ENCODE assay signal across 12 cellular contexts in genomic region chr21:25501448-25501847, GRCh38.
A peak's percentile ranks its signal among the peaks of the same experiment; 100 is the strongest.
DNase-seq lines count a peak whose midpoint lies in the region; ATAC-seq lines count a peak whose summit lies in the region.
"Had no signal": no experiment of that assay in that cellular context is flagged by ENCODE, and none has a peak within 500 bp of the region (broad histone marks: within the 10 kb centered on the region; RNA-seq: fewer than 3 reads in every experiment).

No MANE protein-coding gene starts in this region.

- H3K4me3 ChIP-seq in CD8-positive, alpha-beta memory T cell (ENCODE audit: low read length): no peak overlapping the region
- H3K4me3 ChIP-seq: uterus had no signal

- peak overlapping the region; percentile 75 for H3K4me3 Mint-ChIP-seq in activated T-helper 17 cell treated with anti-CD3 and anti-CD28 coated beads, Interleukin-2, amount 50 U/mL, for 72 hours
- H3K4me3 Mint-ChIP-seq in CD8-positive, alpha-beta memory T cell: no peak overlapping the region
- H3K4me3 Mint-ChIP-seq: central memory CD8-positive, alpha-beta T cell had no signal

- no peaks in the 10 kb centered on the region for H3K4me1 ChIP-seq in CD8-positive, alpha-beta memory T cell (ENCODE audit: insufficient read depth, low read length)
- H3K4me1 ChIP-seq: uterus had no signal

- ATAC-seq in GM18517 (IDR thresholded peaks at IDR 0.05; ENCODE audit: unreplicated experiment) (peak; percentile 12), GM19043 (IDR thresholded peaks at IDR 0.05; ENCODE audit: low read depth, unreplicated experiment) (peak; percentile 12), HG02870 (IDR thresholded peaks at IDR 0.05; ENCODE audit: unreplicated experiment) (peak; percentile 10), GM19328 (IDR thresholded peaks at IDR 0.05; ENCODE audit: unreplicated experiment) (no peak)
- peak; percentile 25 for ATAC-seq in activated T-helper 17 cell treated with anti-CD3 and anti-CD28 coated beads, Interleukin-2, amount 50 U/mL, for 72 hours (replicated peaks)

- H3K36me3 Mint-ChIP-seq in activated T-helper 17 cell treated with anti-CD3 and anti-CD28 coated beads, Interleukin-2, amount 50 U/mL, for 72 hours (ENCODE audit: low read depth): peaks cover 32% of the 10 kb centered on the region
- H3K36me3 Mint-ChIP-seq in CD8-positive, alpha-beta memory T cell: no peaks in the 10 kb centered on the region

- H3K27me3 ChIP-seq in CD8-positive, alpha-beta memory T cell (ENCODE audit: insufficient read depth, low read length, poor library complexity, severe bottlenecking): no peaks in the 10 kb centered on the region
- H3K27me3 ChIP-seq: uterus had no signal

- peak overlapping the region; percentile 91 for H3K27ac Mint-ChIP-seq in activated T-helper 17 cell treated with anti-CD3 and anti-CD28 coated beads, Interleukin-2, amount 50 U/mL, for 72 hours
- H3K27ac Mint-ChIP-seq in CD8-positive, alpha-beta memory T cell: no peak overlapping the region

- CTCF ChIA-PET in CD8-positive, alpha-beta memory T cell (lab: Charles Lee): no interaction called here

- H3K9me3 ChIP-seq in CD8-positive, alpha-beta memory T cell (ENCODE audit: low read length): no peaks in the 10 kb centered on the region
- H3K9me3 ChIP-seq: uterus had no signal

- POLR2A ChIA-PET in CD8-positive, alpha-beta memory T cell (lab: Charles Lee): no interaction called here

- H3K9me3 Mint-ChIP-seq in activated T-helper 17 cell treated with anti-CD3 and anti-CD28 coated beads, Interleukin-2, amount 50 U/mL, for 72 hours: peaks cover 4% of the 10 kb centered on the region
- no peaks in the 10 kb centered on the region for H3K9me3 Mint-ChIP-seq in CD8-positive, alpha-beta memory T cell
- H3K9me3 Mint-ChIP-seq: central memory CD8-positive, alpha-beta T cell had no signal

- H3K27ac ChIP-seq in CD8-positive, alpha-beta memory T cell (ENCODE audit: low read depth, low read length): no peak overlapping the region
- H3K27ac ChIP-seq: KMS-11, uterus had no signal

- DNase-seq in CD8-positive, alpha-beta memory T cell: no peak
- no peak for DNase-seq in mesenteric fat pad (ENCODE audit: low spot score)
- DNase-seq: islet precursor cell, NCI-H2171, uterus had no signal

- H3K36me3 ChIP-seq in CD8-positive, alpha-beta memory T cell (ENCODE audit: insufficient read depth, low read length): no peaks in the 10 kb centered on the region
- H3K36me3 ChIP-seq: uterus had no signal

- peaks cover 49% of the 10 kb centered on the region for H3K4me1 Mint-ChIP-seq in activated T-helper 17 cell treated with anti-CD3 and anti-CD28 coated beads, Interleukin-2, amount 50 U/mL, for 72 hours
- H3K4me1 Mint-ChIP-seq in CD8-positive, alpha-beta memory T cell: peaks cover 3 to 11% (median 10%) of the 10 kb centered on the region in 3 donors
- H3K4me1 Mint-ChIP-seq: central memory CD8-positive, alpha-beta T cell had no signal

- H3K27me3 Mint-ChIP-seq in activated T-helper 17 cell treated with anti-CD3 and anti-CD28 coated beads, Interleukin-2, amount 50 U/mL, for 72 hours: no peaks in the 10 kb centered on the region
- peaks cover 3 to 6% of the 10 kb centered on the region in 2 donors for H3K27me3 Mint-ChIP-seq in CD8-positive, alpha-beta memory T cell
